ENCODE assay signal across 21 cellular contexts in the genomic region with DNA sequence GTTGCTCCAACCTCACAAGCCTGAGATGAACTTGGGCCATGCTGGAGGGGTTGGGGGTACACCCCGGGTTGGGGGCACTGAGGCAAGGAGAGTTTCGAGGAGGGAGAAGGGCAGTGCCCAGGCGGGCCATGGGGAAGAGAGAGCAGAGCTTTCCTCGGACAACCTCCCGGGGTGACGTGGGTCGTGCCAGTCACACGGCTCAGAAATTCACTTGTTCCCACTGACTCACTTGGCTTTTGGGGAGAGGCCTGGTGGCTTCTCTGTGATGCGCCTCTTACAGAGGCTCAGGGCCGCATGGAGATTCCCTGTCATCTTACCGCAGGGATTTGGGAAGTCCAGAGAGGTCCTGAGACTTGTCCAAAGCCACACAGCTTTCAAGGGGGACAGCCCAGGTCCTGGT. TPM values are rescaled to one million over a fixed set of nuclear protein-coding genes. Genes with fewer than 3 reads are reported as not detected.
DNase-seq lines count a peak whose midpoint lies in the region; ATAC-seq and TF ChIP-seq lines count a peak whose summit lies in the region.
"Had no signal": no experiment of that assay in that cellular context is flagged by ENCODE, and none has a peak within 500 bp of the region (broad histone marks: within the 10 kb centered on the region; RNA-seq: fewer than 3 reads in every experiment).

No MANE protein-coding gene starts in this region.

- H3K27ac Mint-ChIP-seq in activated CD4-positive, alpha-beta T cell treated with anti-CD3 and anti-CD28 coated beads, Interleukin-2, amount 10 ng/mL, durations not matched to agents 7 days and 5 days, result peak overlapping the region; percentile 31
- peak overlapping the region; percentile 12 to 83 for H3K27ac Mint-ChIP-seq in effector memory CD8-positive, alpha-beta T cell
- H3K27ac Mint-ChIP-seq in stimulated activated naive B cell treated with anti-CD40 and anti-IgM and Interleukin-4, amounts not matched to agents 10 μg/mL and 1 μg/mL and 100 μg/mL, for 72 hours, result peak overlapping the region; percentile 93

- no peak overlapping the region for H2BK5ac ChIP-seq in IMR-90 (ENCODE audit: low read depth, low read length, poor library complexity, severe bottlenecking)

- no peaks in the 10 kb centered on the region for H3K9me1 ChIP-seq in IMR-90 (ENCODE audit: insufficient read depth, low read length)

- H2BK120ac ChIP-seq in IMR-90 (ENCODE audit: low read depth, low read length), result no peak overlapping the region

- no peaks in the 10 kb centered on the region; the same call in 1 of the 2 replicates for H3K27me3 ChIP-seq in IMR-90 (ENCODE audit: control insufficient read depth, insufficient read depth, low read length)
- H3K27me3 ChIP-seq in heart right ventricle, result no peaks in the 10 kb centered on the region
- H3K27me3 ChIP-seq: colonic mucosa, heart left ventricle, spleen had no signal

- BruUV-seq in IMR-90 (replicated peaks; lab: Mats Ljungman, UMichigan), result no TSS peak

- H3K36me3 ChIP-seq in IMR-90 (ENCODE audit: control insufficient read depth, insufficient read depth, low read length) (no peaks in the 10 kb centered on the region), heart right ventricle (peaks cover 0 to 3% (median 0%) of the 10 kb centered on the region in 9 donors)
- H3K36me3 ChIP-seq: colonic mucosa had no signal

- peak overlapping the region; percentile 28; the same call in 1 of the 2 replicates for H2AK5ac ChIP-seq in IMR-90 (ENCODE audit: low read depth, low read length)

- 96% methylated on average over 10 of the region's 11 CpGs; no CpG with 5 or more reads in 1 of the 2 experiments for WGBS in IMR-90 (ENCODE audit: extremely low coverage in 2 of 2, insufficient read length in 1 of 2), 2 experiments
- 90 to 93% methylated on average over 11 of the region's 11 CpGs for WGBS in heart right ventricle, 2 donors

- H4K8ac ChIP-seq in IMR-90 (ENCODE audit: low read depth in 2 of 2, low read length in 2 of 2), result no peak overlapping the region

- no peak overlapping the region for H3K9ac ChIP-seq in IMR-90 (ENCODE audit: low read depth, low read length)

- no peak for TF ChIP-seq RAD21 in IMR-90 (IDR thresholded peaks at IDR 0.05; ENCODE audit: low read length)

- no peaks in the 10 kb centered on the region for H3K27me3 Mint-ChIP-seq in activated CD4-positive, alpha-beta T cell treated with anti-CD3 and anti-CD28 coated beads, Interleukin-2, amount 10 ng/mL, durations not matched to agents 7 days and 5 days
- H3K27me3 Mint-ChIP-seq in effector memory CD8-positive, alpha-beta T cell, result no peaks in the 10 kb centered on the region
- no peaks in the 10 kb centered on the region for H3K27me3 Mint-ChIP-seq in stimulated activated naive B cell treated with anti-CD40 and anti-IgM and Interleukin-4, amounts not matched to agents 10 μg/mL and 1 μg/mL and 100 μg/mL, for 72 hours

- POLR2A ChIA-PET in activated CD4-positive, alpha-beta T cell treated with anti-CD3 and anti-CD28 coated beads, Interleukin-2, amount 10 ng/mL, durations not matched to agents 7 days and 5 days (lab: Charles Lee), result no interaction called here
- POLR2A ChIA-PET in IMR-90 (lab: Charles Lee; ENCODE audit: unreplicated experiment), result no interaction called here

- H3K4me1 ChIP-seq in IMR-90 (ENCODE audit: control insufficient read depth, insufficient read depth, low read length) (peaks cover 4% of the 10 kb centered on the region; the same call in 1 of the 2 replicates), heart right ventricle (peaks cover 0 to 44% (median 0%) of the 10 kb centered on the region in 9 donors)
- H3K4me1 ChIP-seq: colonic mucosa had no signal

- H2AK9ac ChIP-seq in IMR-90 (replicated peaks; ENCODE audit: low read depth, low read length, poor library complexity), result peak overlapping the region; percentile 5

- H3K4me3 ChIP-seq in IMR-90 (ENCODE audit: insufficient read depth, low read depth, low read length) (no peak overlapping the region), heart right ventricle (no peak overlapping the region)
- H3K4me3 ChIP-seq: colonic mucosa, heart left ventricle had no signal

- H2BK15ac ChIP-seq in IMR-90 (ENCODE audit: low read depth, low read length), result peak overlapping the region; percentile 39; the same call in 1 of the 3 replicates

- TF ChIP-seq POLR2A in IMR-90 (IDR thresholded peaks at IDR 0.05; ENCODE audit: low read depth, low read length), result no peak

- in situ Hi-C loops in IMR-90 (cut with MboI; ENCODE audit: low sequenced_read_pairs), result loop anchor here (25.0 kb wide), 1 partner anchor 350 kb away; no protein-coding TSS in a partner anchor

- DNase-seq in activated CD4-positive, alpha-beta T cell treated with anti-CD3 and anti-CD28 coated beads, Interleukin-2, amount 10 ng/mL, durations not matched to agents 7 days and 5 days, result no peak
- DNase-seq in activated CD4-positive, alpha-beta T cell treated with anti-CD3 and anti-CD28 coated beads, Interleukin-2, amount 50 U/mL, for 48 hours, result no peak
- DNase-seq in IMR-90 (no peak), NCI-H774 (lab: John Stamatoyannopoulos, UW) (no peak), heart right ventricle (no peak)
- DNase-seq in effector memory CD8-positive, alpha-beta T cell, result no peak
- no peak for DNase-seq in stimulated activated naive B cell treated with anti-CD40 and anti-IgM and Interleukin-4, amounts not matched to agents 10 μg/mL and 1 μg/mL and 100 μg/mL, for 72 hours
- DNase-seq: activated CD4-positive, alpha-beta T cell treated with anti-CD3 and anti-CD28 coated beads for 4 hours; colonic mucosa; NCI-H1436; NCI-H2171; NCI-H524 treated with DMSO at 0.1 percent for 48 hours; occipital lobe; OCI-M1; retina; Right ventricle myocardium superior; spleen; SW 1271 had no signal

- no peak overlapping the region for H3K56ac ChIP-seq in IMR-90 (ENCODE audit: extremely low read depth, insufficient read depth, low read length)

- no peaks in the 10 kb centered on the region for H3K9me3 Mint-ChIP-seq in activated CD4-positive, alpha-beta T cell treated with anti-CD3 and anti-CD28 coated beads, Interleukin-2, amount 10 ng/mL, durations not matched to agents 7 days and 5 days
- no peaks in the 10 kb centered on the region for H3K9me3 Mint-ChIP-seq in effector memory CD8-positive, alpha-beta T cell
- H3K9me3 Mint-ChIP-seq in stimulated activated naive B cell treated with anti-CD40 and anti-IgM and Interleukin-4, amounts not matched to agents 10 μg/mL and 1 μg/mL and 100 μg/mL, for 72 hours, result no peaks in the 10 kb centered on the region

- CTCF ChIA-PET in activated CD4-positive, alpha-beta T cell treated with anti-CD3 and anti-CD28 coated beads, Interleukin-2, amount 10 ng/mL, durations not matched to agents 7 days and 5 days (lab: Charles Lee), result interaction anchor here (1.3 to 1.8 kb wide), 2 partner anchors 7 to 189 kb away, joined by 3 to 4 read pairs; no protein-coding TSS in a partner anchor
- CTCF ChIA-PET in IMR-90 (lab: Yijun Ruan, JAX), result no interaction called here

- no peaks in the 10 kb centered on the region for H3K79me1 ChIP-seq in IMR-90 (ENCODE audit: low read depth in 1 of 2, low read length in 2 of 2)

- no peak overlapping the region for H2BK20ac ChIP-seq in IMR-90 (ENCODE audit: low read depth, low read length)

- H3K9me3 ChIP-seq in IMR-90 (ENCODE audit: control insufficient read depth, insufficient read depth, low read length), result no peaks in the 10 kb centered on the region
- no peaks in the 10 kb centered on the region for H3K9me3 ChIP-seq in heart right ventricle
- H3K9me3 ChIP-seq: colonic mucosa, heart left ventricle, spleen had no signal

- no peak overlapping the region for H3K27ac ChIP-seq in IMR-90 (ENCODE audit: insufficient read depth, low read length)
- no peak overlapping the region for H3K27ac ChIP-seq in heart right ventricle
- H3K27ac ChIP-seq: colonic mucosa had no signal

- no peak overlapping the region for H3K4ac ChIP-seq in IMR-90 (ENCODE audit: low read depth, low read length)

- no peak overlapping the region for H4K5ac ChIP-seq in IMR-90 (ENCODE audit: low read depth, low read length)

- H3K4me2 ChIP-seq in IMR-90 (ENCODE audit: low read depth, low read length), result no peak overlapping the region

- peaks cover 33% of the 10 kb centered on the region for H3K4me1 Mint-ChIP-seq in activated CD4-positive, alpha-beta T cell treated with anti-CD3 and anti-CD28 coated beads, Interleukin-2, amount 10 ng/mL, durations not matched to agents 7 days and 5 days
- H3K4me1 Mint-ChIP-seq in effector memory CD8-positive, alpha-beta T cell (ENCODE audit: low read depth in 2 of 2), result peaks cover 13 to 15% of the 10 kb centered on the region in 2 donors
- H3K4me1 Mint-ChIP-seq in stimulated activated naive B cell treated with anti-CD40 and anti-IgM and Interleukin-4, amounts not matched to agents 10 μg/mL and 1 μg/mL and 100 μg/mL, for 72 hours, result peaks cover 43 to 65% of the 10 kb centered on the region in 2 donors

- no peak overlapping the region for H2AFZ ChIP-seq in IMR-90 (replicated peaks; ENCODE audit: low read length, poor library complexity)

- intact Hi-C loops in IMR-90 (cut with micrococcal nuclease) (no loop called here), heart right ventricle (cut with DNase I) (no loop called here)

- H4K20me1 ChIP-seq in IMR-90 (ENCODE audit: insufficient read depth, low read length), result no peaks in the 10 kb centered on the region

- ATAC-seq in IMR-90 (ENCODE audit: low read depth), result no peak
- no peak for ATAC-seq in effector memory CD8-positive, alpha-beta T cell (replicated peaks)
- ATAC-seq in stimulated activated naive B cell treated with anti-CD40 and anti-IgM and Interleukin-4, amounts not matched to agents 10 μg/mL and 1 μg/mL and 100 μg/mL, for 72 hours (replicated peaks), result no peak
- no peak for ATAC-seq in heart right ventricle
- ATAC-seq in esophagus mucosa, result no peak
- ATAC-seq: heart left ventricle had no signal

- TF ChIP-seq CTCF in IMR-90 (conservative IDR thresholded peaks at IDR 0.05; ENCODE audit: low read depth, low read length), result no peak
- TF ChIP-seq CTCF in heart right ventricle (IDR thresholded peaks at IDR 0.05), result no peak

- H3K36me3 Mint-ChIP-seq in activated CD4-positive, alpha-beta T cell treated with anti-CD3 and anti-CD28 coated beads, Interleukin-2, amount 10 ng/mL, durations not matched to agents 7 days and 5 days (ENCODE audit: low read depth), result peaks cover 2% of the 10 kb centered on the region
- H3K36me3 Mint-ChIP-seq in effector memory CD8-positive, alpha-beta T cell (ENCODE audit: insufficient read depth), result peaks cover 12% of the 10 kb centered on the region
- peaks cover 34 to 47% of the 10 kb centered on the region in 2 donors for H3K36me3 Mint-ChIP-seq in stimulated activated naive B cell treated with anti-CD40 and anti-IgM and Interleukin-4, amounts not matched to agents 10 μg/mL and 1 μg/mL and 100 μg/mL, for 72 hours

- H3K14ac ChIP-seq in IMR-90 (replicated peaks; ENCODE audit: low read depth, low read length), result no peak overlapping the region

- H4K91ac ChIP-seq in IMR-90 (ENCODE audit: insufficient read depth, low read depth, low read length), result no peak overlapping the region

- no peak overlapping the region for H3K4me3 Mint-ChIP-seq in activated CD4-positive, alpha-beta T cell treated with anti-CD3 and anti-CD28 coated beads, Interleukin-2, amount 10 ng/mL, durations not matched to agents 7 days and 5 days
- no peak overlapping the region for H3K4me3 Mint-ChIP-seq in effector memory CD8-positive, alpha-beta T cell
- peak overlapping the region; percentile 65 to 76 for H3K4me3 Mint-ChIP-seq in stimulated activated naive B cell treated with anti-CD40 and anti-IgM and Interleukin-4, amounts not matched to agents 10 μg/mL and 1 μg/mL and 100 μg/mL, for 72 hours

- dilution Hi-C loops in IMR-90 (cut with HindIII; ENCODE audit: low sequenced_read_pairs, unreplicated experiment), result no loop called here

- H3K23ac ChIP-seq in IMR-90 (ENCODE audit: low read depth, low read length), result no peak overlapping the region

- no peak overlapping the region for H3K18ac ChIP-seq in IMR-90 (ENCODE audit: low read depth, low read length)

RNA-seq across cellular contexts. Expression of a gene that starts 2.9 kb away (rescaled TPM):
- 1 to 10 TPM; 8.0 to 8.4 TPM for total RNA-seq in activated CD4-positive, alpha-beta T cell treated with anti-CD3 and anti-CD28 coated beads, Interleukin-2, amount 10 ng/mL, durations not matched to agents 7 days and 5 days
- total RNA-seq in IMR-90 (2012; rRNA removed), result under 0.01 and 0.36 TPM in 2 replicates
- polyA plus RNA-seq in IMR-90 (2012; rRNA removed), result 0.50 and 0.77 TPM in 2 replicates
- polyA plus RNA-seq in IMR-90 (2012; cell fraction: cytosol; rRNA removed), result 0.41 and 0.60 TPM in 2 replicates
- polyA plus RNA-seq in IMR-90 (2012; cell fraction: nucleus; rRNA removed; ENCODE audit: low replicate concordance), result 3.3 and 4.1 TPM in 2 replicates
- 1 to 10 TPM in 9 of 10 donors, under 1 TPM in 1; 0.93 to 9.3 (median 1.6) TPM for total RNA-seq in heart right ventricle
- 1 to 10 TPM; 2.9 to 3.3 TPM for polyA plus RNA-seq in heart right ventricle
- total RNA-seq in esophagus mucosa, result 1.2 TPM
- total RNA-seq: G401 had no signal

RNA-seq across cellular contexts. Expression of a gene that starts 38.5 kb away (rescaled TPM):
- 100 to 1,000 TPM; 240 to 264 TPM for total RNA-seq in activated CD4-positive, alpha-beta T cell treated with anti-CD3 and anti-CD28 coated beads, Interleukin-2, amount 10 ng/mL, durations not matched to agents 7 days and 5 days
- 241 and 269 TPM in 2 replicates for total RNA-seq in IMR-90 (2012; rRNA removed)
- 292 and 321 TPM in 2 replicates for polyA plus RNA-seq in IMR-90 (2012; rRNA removed)
- 244 and 296 TPM in 2 replicates for polyA plus RNA-seq in IMR-90 (2012; cell fraction: cytosol; rRNA removed)
- 160 and 211 TPM in 2 replicates for polyA plus RNA-seq in IMR-90 (2012; cell fraction: nucleus; rRNA removed; ENCODE audit: low replicate concordance)
- 100 to 1,000 TPM; 182 to 239 (median 193) TPM for total RNA-seq in heart right ventricle
- polyA plus RNA-seq in heart right ventricle, result 100 to 1,000 TPM in 1 of 2 donors, 10 to 100 TPM in 1; 76.2 to 187 TPM
- total RNA-seq in esophagus mucosa, result 235 TPM

RNA-seq across cellular contexts. Expression of a gene that starts 41.5 kb away (rescaled TPM):
- 10 to 100 TPM; 52.2 to 62.9 TPM for total RNA-seq in activated CD4-positive, alpha-beta T cell treated with anti-CD3 and anti-CD28 coated beads, Interleukin-2, amount 10 ng/mL, durations not matched to agents 7 days and 5 days
- total RNA-seq in IMR-90 (2012; rRNA removed) (33.9 and 37.8 TPM in 2 replicates), heart right ventricle (10 to 100 TPM in 8 of 10 donors, 1 to 10 TPM in 2; 7.0 to 13.1 (median 10.7) TPM), esophagus mucosa (29.1 TPM)
- polyA plus RNA-seq in IMR-90 (2012; rRNA removed) (23.2 and 25.2 TPM in 2 replicates), heart right ventricle (10 to 100 TPM in 1 of 2 donors, 1 to 10 TPM in 1; 8.0 to 18.5 TPM)
- 11.9 and 31.1 TPM in 2 replicates for polyA plus RNA-seq in IMR-90 (2012; cell fraction: cytosol; rRNA removed)
- polyA plus RNA-seq in IMR-90 (2012; cell fraction: nucleus; rRNA removed; ENCODE audit: low replicate concordance), result 4.2 and 7.5 TPM in 2 replicates

Comparison
In these comparisons a context has a peak if more than half of its experiments do, and no peak if none do; other contexts are left out.
1. H3K27ac Mint-ChIP-seq: peak in every context shown above with its lines; median percentile 93 in stimulated activated naive B cell treated with anti-CD40 and anti-IgM and Interleukin-4, amounts not matched to agents 10 μg/mL and 1 μg/mL and 100 μg/mL, for 72 hours; 48 in effector memory CD8-positive, alpha-beta T cell; 31 in activated CD4-positive, alpha-beta T cell treated with anti-CD3 and anti-CD28 coated beads, Interleukin-2, amount 10 ng/mL, durations not matched to agents 7 days and 5 days.
2. H3K4me3 Mint-ChIP-seq: peak in stimulated activated naive B cell treated with anti-CD40 and anti-IgM and Interleukin-4, amounts not matched to agents 10 μg/mL and 1 μg/mL and 100 μg/mL, for 72 hours (2 of 2); none in activated CD4-positive, alpha-beta T cell treated with anti-CD3 and anti-CD28 coated beads, Interleukin-2, amount 10 ng/mL, durations not matched to agents 7 days and 5 days (single experiment) and effector memory CD8-positive, alpha-beta T cell (0 of 2).